ENCODE assay signal across 1 cellular context in the genomic region with DNA sequence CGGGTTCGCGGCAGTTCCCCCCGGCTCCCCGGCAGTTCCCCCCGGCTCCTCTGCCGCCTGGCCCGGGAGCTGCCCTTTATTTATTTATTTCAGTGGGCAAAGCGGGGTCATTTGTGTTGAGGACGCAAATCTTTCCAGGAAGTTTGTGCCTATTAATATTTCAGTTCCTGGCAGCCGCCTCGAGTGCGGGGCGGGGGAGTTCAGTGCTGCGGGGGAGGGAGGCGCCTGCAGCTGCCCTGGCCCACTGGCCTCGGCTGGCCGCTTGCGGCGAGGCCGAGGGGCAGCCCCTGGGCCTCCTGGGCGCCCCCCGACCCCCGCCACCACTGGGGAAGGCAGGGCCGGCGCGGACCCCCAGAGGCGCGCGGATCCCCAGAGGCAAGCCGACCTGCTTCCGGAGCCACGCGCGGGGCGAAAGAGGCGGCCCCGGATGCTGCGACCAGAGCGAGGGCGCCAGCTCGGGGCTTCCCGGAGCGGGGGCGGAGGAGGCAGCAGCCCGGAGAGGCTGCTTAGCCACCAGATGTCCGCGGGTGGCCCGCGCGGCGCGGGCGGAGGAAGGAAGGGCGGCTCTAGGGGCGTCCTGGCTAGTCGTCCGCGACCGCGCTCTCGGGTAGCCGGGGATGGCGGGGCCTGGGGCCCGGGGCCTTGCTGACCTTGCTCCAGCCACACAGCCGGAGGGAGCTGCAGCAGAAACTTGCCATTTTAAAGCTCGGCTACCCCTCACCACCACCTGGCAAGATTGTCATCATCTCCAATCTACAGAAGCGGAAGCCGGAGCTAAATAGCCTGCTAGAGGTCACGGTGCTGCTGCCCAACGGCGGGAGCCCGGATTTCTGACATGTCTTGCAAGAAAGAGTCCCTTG.
A peak's percentile ranks its signal among the peaks of the same experiment; 100 is the strongest.
TF ChIP-seq lines count a peak whose summit lies in the region.

No MANE protein-coding gene starts in this region.

TF ChIP-seq in GM12878, 131 proteins besides CTCF, POLR2A, EP300 and RAD21 (continued from another document):
- TF ChIP-seq ATF7 (IDR thresholded peaks at IDR 0.05; ENCODE audit: low read depth), result no peak
- TF ChIP-seq NFXL1 (IDR thresholded peaks at IDR 0.05; ENCODE audit: borderline replicate concordance), result no peak
- peak; percentile 68 for TF ChIP-seq SP1 (IDR thresholded peaks at IDR 0.05; ENCODE audit: low read depth, low read length)
- TF ChIP-seq, protein P1, sequence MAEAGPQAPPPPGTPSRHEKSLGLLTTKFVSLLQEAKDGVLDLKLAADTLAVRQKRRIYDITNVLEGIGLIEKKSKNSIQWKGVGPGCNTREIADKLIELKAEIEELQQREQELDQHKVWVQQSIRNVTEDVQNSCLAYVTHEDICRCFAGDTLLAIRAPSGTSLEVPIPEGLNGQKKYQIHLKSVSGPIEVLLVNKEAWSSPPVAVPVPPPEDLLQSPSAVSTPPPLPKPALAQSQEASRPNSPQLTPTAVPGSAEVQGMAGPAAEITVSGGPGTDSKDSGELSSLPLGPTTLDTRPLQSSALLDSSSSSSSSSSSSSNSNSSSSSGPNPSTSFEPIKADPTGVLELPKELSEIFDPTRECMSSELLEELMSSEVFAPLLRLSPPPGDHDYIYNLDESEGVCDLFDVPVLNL (IDR thresholded peaks at IDR 0.05; ENCODE audit: low read depth, low read length), result 0 out of 2 replicates have a peak, but pooled peaks have one; percentile 9
- no peak for TF ChIP-seq SUPT20H (IDR thresholded peaks at IDR 0.05; ENCODE audit: borderline replicate concordance, control insufficient read depth, low read depth, low read length)
- TF ChIP-seq SRF (IDR thresholded peaks at IDR 0.05; ENCODE audit: low read depth in 2 of 2, low read length in 2 of 2), result 0 out of 4 replicates have a peak, but pooled peaks of 1 of the 2 experiments have one; percentile 39
- TF ChIP-seq CBX3 (IDR thresholded peaks at IDR 0.05; ENCODE audit: borderline replicate concordance, low read depth), result no peak
- TF ChIP-seq, protein P2, sequence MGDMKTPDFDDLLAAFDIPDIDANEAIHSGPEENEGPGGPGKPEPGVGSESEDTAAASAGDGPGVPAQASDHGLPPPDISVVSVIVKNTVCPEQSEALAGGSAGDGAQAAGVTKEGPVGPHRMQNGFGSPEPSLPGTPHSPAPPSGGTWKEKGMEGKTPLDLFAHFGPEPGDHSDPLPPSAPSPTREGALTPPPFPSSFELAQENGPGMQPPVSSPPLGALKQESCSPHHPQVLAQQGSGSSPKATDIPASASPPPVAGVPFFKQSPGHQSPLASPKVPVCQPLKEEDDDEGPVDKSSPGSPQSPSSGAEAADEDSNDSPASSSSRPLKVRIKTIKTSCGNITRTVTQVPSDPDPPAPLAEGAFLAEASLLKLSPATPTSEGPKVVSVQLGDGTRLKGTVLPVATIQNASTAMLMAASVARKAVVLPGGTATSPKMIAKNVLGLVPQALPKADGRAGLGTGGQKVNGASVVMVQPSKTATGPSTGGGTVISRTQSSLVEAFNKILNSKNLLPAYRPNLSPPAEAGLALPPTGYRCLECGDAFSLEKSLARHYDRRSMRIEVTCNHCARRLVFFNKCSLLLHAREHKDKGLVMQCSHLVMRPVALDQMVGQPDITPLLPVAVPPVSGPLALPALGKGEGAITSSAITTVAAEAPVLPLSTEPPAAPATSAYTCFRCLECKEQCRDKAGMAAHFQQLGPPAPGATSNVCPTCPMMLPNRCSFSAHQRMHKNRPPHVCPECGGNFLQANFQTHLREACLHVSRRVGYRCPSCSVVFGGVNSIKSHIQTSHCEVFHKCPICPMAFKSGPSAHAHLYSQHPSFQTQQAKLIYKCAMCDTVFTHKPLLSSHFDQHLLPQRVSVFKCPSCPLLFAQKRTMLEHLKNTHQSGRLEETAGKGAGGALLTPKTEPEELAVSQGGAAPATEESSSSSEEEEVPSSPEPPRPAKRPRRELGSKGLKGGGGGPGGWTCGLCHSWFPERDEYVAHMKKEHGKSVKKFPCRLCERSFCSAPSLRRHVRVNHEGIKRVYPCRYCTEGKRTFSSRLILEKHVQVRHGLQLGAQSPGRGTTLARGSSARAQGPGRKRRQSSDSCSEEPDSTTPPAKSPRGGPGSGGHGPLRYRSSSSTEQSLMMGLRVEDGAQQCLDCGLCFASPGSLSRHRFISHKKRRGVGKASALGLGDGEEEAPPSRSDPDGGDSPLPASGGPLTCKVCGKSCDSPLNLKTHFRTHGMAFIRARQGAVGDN (IDR thresholded peaks at IDR 0.05), result peak; percentile 75; the same call in 1 of the 2 replicates
- 0 out of 2 replicates have a peak, but pooled peaks have one; percentile 5 for TF ChIP-seq RCOR1 (conservative IDR thresholded peaks at IDR 0.05; ENCODE audit: low read depth, low read length)
- no peak for TF ChIP-seq KLF5 (IDR thresholded peaks at IDR 0.05; ENCODE audit: partially characterized antibody)
- TF ChIP-seq GATAD2B (conservative IDR thresholded peaks at IDR 0.05; ENCODE audit: low read depth), result peak; percentile 96
- no peak; the same call in 1 of the 2 replicates for TF ChIP-seq ZSCAN29 (IDR thresholded peaks at IDR 0.05)
- TF ChIP-seq, protein P3, sequence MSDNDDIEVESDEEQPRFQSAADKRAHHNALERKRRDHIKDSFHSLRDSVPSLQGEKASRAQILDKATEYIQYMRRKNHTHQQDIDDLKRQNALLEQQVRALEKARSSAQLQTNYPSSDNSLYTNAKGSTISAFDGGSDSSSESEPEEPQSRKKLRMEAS (IDR thresholded peaks at IDR 0.05; ENCODE audit: low read depth, low read length), result 0 out of 2 replicates have a peak, but pooled peaks have one; percentile 48
- peak; percentile 15; the same call in 1 of the 2 replicates for TF ChIP-seq NR2C1 (IDR thresholded peaks at IDR 0.05)
- peak; percentile 95 for TF ChIP-seq LARP7 (IDR thresholded peaks at IDR 0.05)
- peak; percentile 63; the same call in 1 of the 2 replicates for TF ChIP-seq TAF1 (IDR thresholded peaks at IDR 0.05; ENCODE audit: borderline replicate concordance, low read depth, low read length)
- peak; percentile 69 for TF ChIP-seq RUNX3 (IDR thresholded peaks at IDR 0.05; ENCODE audit: low read length)
- TF ChIP-seq SMAD1 (IDR thresholded peaks at IDR 0.05; ENCODE audit: low read depth, partially characterized antibody), result no peak
- TF ChIP-seq, protein P4, sequence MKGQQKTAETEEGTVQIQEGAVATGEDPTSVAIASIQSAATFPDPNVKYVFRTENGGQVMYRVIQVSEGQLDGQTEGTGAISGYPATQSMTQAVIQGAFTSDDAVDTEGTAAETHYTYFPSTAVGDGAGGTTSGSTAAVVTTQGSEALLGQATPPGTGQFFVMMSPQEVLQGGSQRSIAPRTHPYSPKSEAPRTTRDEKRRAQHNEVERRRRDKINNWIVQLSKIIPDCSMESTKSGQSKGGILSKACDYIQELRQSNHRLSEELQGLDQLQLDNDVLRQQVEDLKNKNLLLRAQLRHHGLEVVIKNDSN (IDR thresholded peaks at IDR 0.05; ENCODE audit: borderline replicate concordance, extremely low read length, insufficient read depth, low read depth, low read length), result no peak
- TF ChIP-seq ZBED1 (IDR thresholded peaks at IDR 0.05; ENCODE audit: borderline replicate concordance), result no peak
- no peak for TF ChIP-seq MYB (IDR thresholded peaks at IDR 0.05; ENCODE audit: borderline replicate concordance, low read depth, low read length)
- TF ChIP-seq NFYA (IDR thresholded peaks at IDR 0.05; ENCODE audit: borderline replicate concordance, low read depth, low read length), result no peak
- TF ChIP-seq SREBF1 (IDR thresholded peaks at IDR 0.05; ENCODE audit: low read length), result no peak
- TF ChIP-seq TCF7 (IDR thresholded peaks at IDR 0.05; ENCODE audit: borderline replicate concordance), result no peak
- TF ChIP-seq MEF2A (IDR thresholded peaks at IDR 0.05; ENCODE audit: insufficient read depth, low read depth, low read length), result peak; percentile 71
- TF ChIP-seq, protein P5, sequence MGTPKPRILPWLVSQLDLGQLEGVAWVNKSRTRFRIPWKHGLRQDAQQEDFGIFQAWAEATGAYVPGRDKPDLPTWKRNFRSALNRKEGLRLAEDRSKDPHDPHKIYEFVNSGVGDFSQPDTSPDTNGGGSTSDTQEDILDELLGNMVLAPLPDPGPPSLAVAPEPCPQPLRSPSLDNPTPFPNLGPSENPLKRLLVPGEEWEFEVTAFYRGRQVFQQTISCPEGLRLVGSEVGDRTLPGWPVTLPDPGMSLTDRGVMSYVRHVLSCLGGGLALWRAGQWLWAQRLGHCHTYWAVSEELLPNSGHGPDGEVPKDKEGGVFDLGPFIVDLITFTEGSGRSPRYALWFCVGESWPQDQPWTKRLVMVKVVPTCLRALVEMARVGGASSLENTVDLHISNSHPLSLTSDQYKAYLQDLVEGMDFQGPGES (IDR thresholded peaks at IDR 0.05), result no peak
- TF ChIP-seq ZNF622 (IDR thresholded peaks at IDR 0.05), result no peak
- no peak for TF ChIP-seq EZH2 (IDR thresholded peaks at IDR 0.05; ENCODE audit: borderline replicate concordance, control insufficient read depth, low read depth, low read length)
- TF ChIP-seq RAD51 (IDR thresholded peaks at IDR 0.05), result no peak
- TF ChIP-seq TBL1XR1 (IDR thresholded peaks at IDR 0.05; ENCODE audit: low read depth, low read length), result peak; percentile 84; the same call in 1 of the 2 replicates
- no peak for TF ChIP-seq HDGF (IDR thresholded peaks at IDR 0.05)
- TF ChIP-seq KDM1A (IDR thresholded peaks at IDR 0.05; ENCODE audit: borderline replicate concordance), result no peak
- no peak for TF ChIP-seq NR2C2 (IDR thresholded peaks at IDR 0.05; ENCODE audit: borderline replicate concordance, control insufficient read depth, insufficient read length, low read depth)
- TF ChIP-seq STAT1 (conservative IDR thresholded peaks at IDR 0.05), result no peak
- TF ChIP-seq, protein P6, sequence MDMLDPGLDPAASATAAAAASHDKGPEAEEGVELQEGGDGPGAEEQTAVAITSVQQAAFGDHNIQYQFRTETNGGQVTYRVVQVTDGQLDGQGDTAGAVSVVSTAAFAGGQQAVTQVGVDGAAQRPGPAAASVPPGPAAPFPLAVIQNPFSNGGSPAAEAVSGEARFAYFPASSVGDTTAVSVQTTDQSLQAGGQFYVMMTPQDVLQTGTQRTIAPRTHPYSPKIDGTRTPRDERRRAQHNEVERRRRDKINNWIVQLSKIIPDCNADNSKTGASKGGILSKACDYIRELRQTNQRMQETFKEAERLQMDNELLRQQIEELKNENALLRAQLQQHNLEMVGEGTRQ (IDR thresholded peaks at IDR 0.05; ENCODE audit: borderline replicate concordance, low read depth, low read length), result no peak
- TF ChIP-seq, protein P7, sequence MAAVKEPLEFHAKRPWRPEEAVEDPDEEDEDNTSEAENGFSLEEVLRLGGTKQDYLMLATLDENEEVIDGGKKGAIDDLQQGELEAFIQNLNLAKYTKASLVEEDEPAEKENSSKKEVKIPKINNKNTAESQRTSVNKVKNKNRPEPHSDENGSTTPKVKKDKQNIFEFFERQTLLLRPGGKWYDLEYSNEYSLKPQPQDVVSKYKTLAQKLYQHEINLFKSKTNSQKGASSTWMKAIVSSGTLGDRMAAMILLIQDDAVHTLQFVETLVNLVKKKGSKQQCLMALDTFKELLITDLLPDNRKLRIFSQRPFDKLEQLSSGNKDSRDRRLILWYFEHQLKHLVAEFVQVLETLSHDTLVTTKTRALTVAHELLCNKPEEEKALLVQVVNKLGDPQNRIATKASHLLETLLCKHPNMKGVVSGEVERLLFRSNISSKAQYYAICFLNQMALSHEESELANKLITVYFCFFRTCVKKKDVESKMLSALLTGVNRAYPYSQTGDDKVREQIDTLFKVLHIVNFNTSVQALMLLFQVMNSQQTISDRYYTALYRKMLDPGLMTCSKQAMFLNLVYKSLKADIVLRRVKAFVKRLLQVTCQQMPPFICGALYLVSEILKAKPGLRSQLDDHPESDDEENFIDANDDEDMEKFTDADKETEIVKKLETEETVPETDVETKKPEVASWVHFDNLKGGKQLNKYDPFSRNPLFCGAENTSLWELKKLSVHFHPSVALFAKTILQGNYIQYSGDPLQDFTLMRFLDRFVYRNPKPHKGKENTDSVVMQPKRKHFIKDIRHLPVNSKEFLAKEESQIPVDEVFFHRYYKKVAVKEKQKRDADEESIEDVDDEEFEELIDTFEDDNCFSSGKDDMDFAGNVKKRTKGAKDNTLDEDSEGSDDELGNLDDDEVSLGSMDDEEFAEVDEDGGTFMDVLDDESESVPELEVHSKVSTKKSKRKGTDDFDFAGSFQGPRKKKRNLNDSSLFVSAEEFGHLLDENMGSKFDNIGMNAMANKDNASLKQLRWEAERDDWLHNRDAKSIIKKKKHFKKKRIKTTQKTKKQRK (IDR thresholded peaks at IDR 0.05; ENCODE audit: low read depth, low read length), result no peak
- TF ChIP-seq JUND (IDR thresholded peaks at IDR 0.05; ENCODE audit: low read depth, low read length), result no peak
- TF ChIP-seq TCF12 (IDR thresholded peaks at IDR 0.05; ENCODE audit: low read depth, low read length), result peak; percentile 88
- TF ChIP-seq POLR2AphosphoS2 (IDR thresholded peaks at IDR 0.05; ENCODE audit: low read depth, low read length), result peak; percentile 65; the same call in 1 of the 2 replicates
- peak; percentile 84 for TF ChIP-seq PAX5 (IDR thresholded peaks at IDR 0.05; ENCODE audit: borderline replicate concordance, low read depth, low read length)
- TF ChIP-seq, protein P8, sequence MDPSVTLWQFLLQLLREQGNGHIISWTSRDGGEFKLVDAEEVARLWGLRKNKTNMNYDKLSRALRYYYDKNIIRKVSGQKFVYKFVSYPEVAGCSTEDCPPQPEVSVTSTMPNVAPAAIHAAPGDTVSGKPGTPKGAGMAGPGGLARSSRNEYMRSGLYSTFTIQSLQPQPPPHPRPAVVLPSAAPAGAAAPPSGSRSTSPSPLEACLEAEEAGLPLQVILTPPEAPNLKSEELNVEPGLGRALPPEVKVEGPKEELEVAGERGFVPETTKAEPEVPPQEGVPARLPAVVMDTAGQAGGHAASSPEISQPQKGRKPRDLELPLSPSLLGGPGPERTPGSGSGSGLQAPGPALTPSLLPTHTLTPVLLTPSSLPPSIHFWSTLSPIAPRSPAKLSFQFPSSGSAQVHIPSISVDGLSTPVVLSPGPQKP (IDR thresholded peaks at IDR 0.05; ENCODE audit: low read depth, low read length), result no peak
- peak; percentile 36; the same call in 1 of the 2 replicates for TF ChIP-seq NFIC (IDR thresholded peaks at IDR 0.05; ENCODE audit: low read depth, low read length)
- peak; percentile 58 to 100 for TF ChIP-seq EGR1 (IDR thresholded peaks at IDR 0.05; ENCODE audit: borderline replicate concordance in 1 of 2, low read depth in 2 of 2, low read length in 2 of 2)
- TF ChIP-seq YY1 (IDR thresholded peaks at IDR 0.05; ENCODE audit: low read depth, low read length), result peak; percentile 74
- no peak for TF ChIP-seq SPI1 (IDR thresholded peaks at IDR 0.05; ENCODE audit: borderline replicate concordance, insufficient read depth, low read depth, low read length)
- TF ChIP-seq PML (IDR thresholded peaks at IDR 0.05; ENCODE audit: low read length), result peak; percentile 81
- TF ChIP-seq ZNF217 (IDR thresholded peaks at IDR 0.05), result no peak
- no peak; the same call in 1 of the 2 replicates for TF ChIP-seq ZNF207 (IDR thresholded peaks at IDR 0.05; ENCODE audit: borderline replicate concordance)
- peak; percentile 71; the same call in 2 of the 3 replicates for TF ChIP-seq POU2F2 (IDR thresholded peaks at IDR 0.05; ENCODE audit: borderline replicate concordance, low read depth, low read length)
- peak; percentile 73 for TF ChIP-seq POLR2AphosphoS5 (IDR thresholded peaks at IDR 0.05; ENCODE audit: low read length)
- peak; percentile 53; the same call in 1 of the 2 replicates for TF ChIP-seq CBX5 (IDR thresholded peaks at IDR 0.05; ENCODE audit: low read depth)
- TF ChIP-seq CHD1 (IDR thresholded peaks at IDR 0.05; ENCODE audit: low read depth, low read length), result no peak
- TF ChIP-seq DPF2 (IDR thresholded peaks at IDR 0.05), result peak; percentile 96
